In the genomic region with DNA sequence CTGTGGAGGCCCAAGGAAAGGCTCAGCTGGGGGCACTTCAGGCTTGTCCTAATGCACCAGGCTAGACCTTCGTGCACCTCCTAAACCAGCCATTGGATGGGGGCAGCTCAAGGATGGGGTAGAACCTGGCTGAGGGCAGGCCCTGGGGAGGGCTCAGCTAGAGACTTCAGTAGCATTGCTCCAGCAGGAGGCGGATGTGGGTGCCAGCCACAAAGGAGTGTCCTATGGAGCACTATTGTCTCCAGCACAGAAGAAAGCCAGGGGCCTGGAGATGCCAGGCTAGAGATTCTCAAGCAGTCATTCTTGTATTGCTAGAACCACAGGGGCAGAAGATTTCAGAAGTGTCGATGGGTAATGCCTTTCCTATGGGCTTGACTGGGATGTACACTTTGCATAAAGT, we compare ENCODE assay signal across 22 cellular contexts.
"Had no signal": no experiment of that assay in that cellular context is flagged by ENCODE, and none has a peak within 500 bp of the region (broad histone marks: within the 10 kb centered on the region; RNA-seq: fewer than 3 reads in every experiment).

No MANE protein-coding gene starts in this region.

- H3K27ac ChIP-seq: dorsolateral prefrontal cortex, gastrocnemius medialis, lower lobe of right lung, neural progenitor cell, prostate gland, right atrium auricular region, suprapubic skin, transverse colon, upper lobe of right lung, uterus had no signal

- H3K36me3 ChIP-seq: gastrocnemius medialis, lower lobe of right lung, neural progenitor cell, prostate gland, right atrium auricular region, suprapubic skin, transverse colon, upper lobe of right lung, uterus had no signal

- H3K27me3 ChIP-seq: dorsolateral prefrontal cortex, gastrocnemius medialis, neural progenitor cell, right atrium auricular region, suprapubic skin, transverse colon, upper lobe of right lung, uterus had no signal

- H3K4me2 ChIP-seq: neural progenitor cell, smooth muscle cell had no signal

- H3K4me3 ChIP-seq: dorsolateral prefrontal cortex, gastrocnemius medialis, lower lobe of right lung, neural progenitor cell, prostate gland, right atrium auricular region, smooth muscle cell, suprapubic skin, transverse colon, upper lobe of right lung, uterus had no signal

- H2AFZ ChIP-seq: neural progenitor cell had no signal

- H3K9ac ChIP-seq: neural progenitor cell had no signal

- DNase-seq: cortex of kidney; dorsolateral prefrontal cortex; effector CD4-positive, alpha-beta T cell; gastrocnemius medialis; head of caudate nucleus; left ventricle myocardium superior; lower lobe of right lung; nucleus accumbens; stimulated activated CD4-positive, alpha-beta T cell treated with anti-CD3 and anti-CD28 coated beads, Interleukin-12 subunit alpha, Interleukin-12 subunit beta, amount 100 ng/mL, for 4 hours; stimulated activated CD4-positive, alpha-beta T cell treated with anti-CD3 and anti-CD28 coated beads, Interleukin-1b, Interleukin-23, amount 100 ng/mL, for 48 hours; stimulated activated CD4-positive, alpha-beta T cell treated with anti-CD3 and anti-CD28 coated beads, Interleukin-4, amount 100 ng/mL, for 1 hour; stimulated activated CD8-positive, alpha-beta memory T cell treated with anti-CD3 and anti-CD28 coated beads, Interleukin-4, amount 100 ng/mL, for 48 hours; stimulated activated naive CD4-positive, alpha-beta T cell; stimulated activated naive CD8-positive, alpha-beta T cell treated with anti-CD3 and anti-CD28 coated beads, Interleukin-15, amount 100 ng/mL, for 72 hours; transverse colon; upper lobe of right lung; uterus had no signal

- H3K4me1 ChIP-seq: gastrocnemius medialis, lower lobe of right lung, neural progenitor cell, prostate gland, suprapubic skin, transverse colon, upper lobe of right lung, uterus had no signal

- H3K9me3 ChIP-seq: gastrocnemius medialis, lower lobe of right lung, prostate gland, right atrium auricular region, suprapubic skin, transverse colon, upper lobe of right lung, uterus had no signal

- ATAC-seq: gastrocnemius medialis; left ventricle myocardium superior; stimulated activated naive CD8-positive, alpha-beta T cell treated with anti-CD3 and anti-CD28 coated beads, Interleukin-15, amount 100 ng/mL, for 72 hours; upper lobe of right lung had no signal
